In the genomic region with DNA sequence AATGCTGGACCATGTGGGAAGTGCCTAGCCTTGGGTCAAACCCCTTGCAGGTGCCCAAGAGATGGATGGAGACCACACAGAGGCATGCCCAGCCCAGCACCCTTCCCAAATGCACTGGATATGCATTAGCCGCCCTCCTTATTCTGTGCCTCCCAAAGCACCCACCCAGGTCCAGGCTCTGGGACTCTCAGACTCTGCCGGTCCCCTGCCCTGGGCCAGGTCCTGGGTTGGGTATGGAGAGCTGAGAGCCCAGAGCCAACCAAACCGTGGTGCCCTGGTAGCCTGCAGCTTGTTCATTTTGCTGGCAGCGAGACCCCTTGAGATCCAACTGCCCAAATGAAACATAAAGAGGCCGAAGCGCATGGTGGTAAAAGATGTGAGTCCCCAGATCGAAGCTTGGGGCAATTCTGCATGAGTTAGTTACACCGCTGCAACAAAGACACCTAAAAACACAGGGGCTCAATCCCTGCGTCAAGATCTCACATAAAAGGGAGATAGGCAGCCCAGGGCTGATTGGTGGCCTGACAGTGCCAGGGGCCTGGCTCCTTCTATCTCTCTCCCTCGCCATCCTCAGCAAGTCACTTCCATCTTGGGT, we compare ENCODE assay signal across 24 cellular contexts.
DNase-seq lines count a peak whose midpoint lies in the region; ATAC-seq, FAIRE-seq and TF ChIP-seq lines count a peak whose summit lies in the region.
"Had no signal": no experiment of that assay in that cellular context is flagged by ENCODE, and none has a peak within 500 bp of the region (broad histone marks: within the 10 kb centered on the region; RNA-seq: fewer than 3 reads in every experiment).

No MANE protein-coding gene starts in this region.

- H3K18ac ChIP-seq in trophoblast cell (ENCODE audit: low read length), result no peak overlapping the region

- H3K36me3 ChIP-seq in Panc1 (ENCODE audit: control insufficient read depth, insufficient read depth, low read length) (no peaks in the 10 kb centered on the region), trophoblast cell (ENCODE audit: control insufficient read depth in 1 of 2, insufficient read depth in 2 of 2, low read length in 2 of 2) (no peaks in the 10 kb centered on the region)

- H3K9me3 ChIP-seq in right cardiac atrium (ENCODE audit: control insufficient read depth, low read length) (no peaks in the 10 kb centered on the region), Panc1 (ENCODE audit: control insufficient read depth, insufficient read depth, low read depth, low read length) (peaks cover 15% of the 10 kb centered on the region; the same call in 1 of the 2 replicates), trophoblast cell (ENCODE audit: insufficient read depth, low read depth, low read length) (peaks cover 6% of the 10 kb centered on the region)
- H3K9me3 ChIP-seq: testis had no signal

- CTCF ChIA-PET in Panc1 (lab: Charles Lee), result no interaction called here

- no peak overlapping the region for H2BK120ac ChIP-seq in trophoblast cell (ENCODE audit: insufficient read depth, low read length, poor library complexity)

- H3K27me3 ChIP-seq in right cardiac atrium (ENCODE audit: control insufficient read depth, insufficient read depth) (no peaks in the 10 kb centered on the region), Panc1 (ENCODE audit: control insufficient read depth, insufficient read depth, low read length) (no peaks in the 10 kb centered on the region), trophoblast cell (ENCODE audit: insufficient read depth, low read length) (no peaks in the 10 kb centered on the region)
- H3K27me3 ChIP-seq: testis had no signal

- no peak overlapping the region for H2AK5ac ChIP-seq in trophoblast cell (ENCODE audit: low read length)

- POLR2A ChIA-PET in Panc1 (lab: Charles Lee), result no interaction called here

- 94% methylated on average over 10 of the region's 10 CpGs for WGBS in right cardiac atrium
- WGBS in trophoblast cell (ENCODE audit: extremely low coverage, insufficient coverage, insufficient read length), result no CpG with 5 or more reads among the region's 10 CpGs

- no peaks in the 10 kb centered on the region for H3K4me1 ChIP-seq in right cardiac atrium (ENCODE audit: control insufficient read depth, insufficient read depth, low read length)
- peaks cover 51% of the 10 kb centered on the region for H3K4me1 ChIP-seq in Panc1 (ENCODE audit: control insufficient read depth, insufficient read depth, low read length)
- H3K4me1 ChIP-seq in trophoblast cell (ENCODE audit: control insufficient read depth in 1 of 2, insufficient read depth in 2 of 2, low read length in 2 of 2), result no peaks in the 10 kb centered on the region
- H3K4me1 ChIP-seq: testis had no signal

- TF ChIP-seq CTCF in Panc1 (IDR thresholded peaks at IDR 0.05), result no peak

- intact Hi-C loops in cardiac septum (cut with DNase I) (no loop called here), right cardiac atrium (cut with DNase I) (no loop called here), Panc1 (cut with micrococcal nuclease; ENCODE audit: unreplicated experiment) (no loop called here)

- no peaks in the 10 kb centered on the region for H3K79me2 ChIP-seq in trophoblast cell (ENCODE audit: control insufficient read depth, insufficient read depth, low read length, poor library complexity)

- no peak overlapping the region for H3K27ac ChIP-seq in right cardiac atrium (ENCODE audit: low read length)
- H3K27ac ChIP-seq in Panc1 (ENCODE audit: low read length), result peak overlapping the region; percentile 12; the same call in 1 of the 2 replicates
- H3K27ac ChIP-seq in trophoblast cell (ENCODE audit: low read depth, low read length), result no peak overlapping the region
- H3K27ac ChIP-seq: RWPE1, SK-N-MC, testis had no signal

- H3K4me3 ChIP-seq in right cardiac atrium (ENCODE audit: low read length), result no peak overlapping the region
- no peak overlapping the region for H3K4me3 ChIP-seq in Panc1 (ENCODE audit: low read depth in 2 of 2, low read length in 2 of 2)
- H3K4me3 ChIP-seq in trophoblast cell (ENCODE audit: low read depth, low read length), result no peak overlapping the region
- H3K4me3 ChIP-seq: SK-N-MC, smooth muscle cell, testis had no signal

- no peak overlapping the region for H3K23ac ChIP-seq in trophoblast cell (ENCODE audit: low read length)

- H4K8ac ChIP-seq in trophoblast cell (ENCODE audit: low read depth, low read length), result no peak overlapping the region

- no peak for ATAC-seq in right cardiac atrium
- ATAC-seq in Panc1, result no peak
- ATAC-seq: activated CD4-positive, alpha-beta T cell treated with anti-CD3 and anti-CD28 coated beads for 36 hours; stimulated activated memory B cell treated with anti-CD40 and anti-IgM and Interleukin-4, amounts not matched to agents 10 μg/mL and 1 μg/mL and 100 μg/mL, for 72 hours had no signal

- H4K12ac ChIP-seq in trophoblast cell (ENCODE audit: low read depth, low read length), result no peak overlapping the region

- no peak overlapping the region for H2BK5ac ChIP-seq in trophoblast cell (ENCODE audit: low read depth, low read length, poor library complexity)

- no peak overlapping the region for H4K91ac ChIP-seq in trophoblast cell (ENCODE audit: low read depth, low read length)

- H3K4ac ChIP-seq in trophoblast cell (ENCODE audit: low read depth, low read length), result no peak overlapping the region

- no peak overlapping the region for H3K4me2 ChIP-seq in trophoblast cell (ENCODE audit: low read length)
- H3K4me2 ChIP-seq: smooth muscle cell had no signal

- in situ Hi-C loops in Panc1 (cut with HindIII; ENCODE audit: low pct_unique_long_range_greater_than_20kb, low sequenced_read_pairs), result no loop called here

- no peak overlapping the region for H2AFZ ChIP-seq in trophoblast cell (ENCODE audit: insufficient read depth, low read length, poor library complexity)

- BruUV-seq in Panc1 (replicated peaks; lab: Mats Ljungman, UMichigan), result no TSS peak

- H2BK12ac ChIP-seq in trophoblast cell (ENCODE audit: low read length), result no peak overlapping the region

- no peaks in the 10 kb centered on the region for H3K79me1 ChIP-seq in trophoblast cell (ENCODE audit: low read length)

- H3K9ac ChIP-seq in trophoblast cell (ENCODE audit: low read length), result no peak overlapping the region

- peak; percentile 31 for DNase-seq in cardiac septum (ENCODE audit: low spot score)
- no peak for DNase-seq in right cardiac atrium
- no peak for DNase-seq in Panc1 (ENCODE audit: low read depth, low spot score)
- DNase-seq in islet precursor cell, result peak; percentile 43
- peak; percentile 6 for DNase-seq in stimulated activated CD8-positive, alpha-beta memory T cell treated with anti-CD3 and anti-CD28 coated beads, Interleukin-4, amount 100 ng/mL, for 48 hours
- DNase-seq in HTR-8/SVneo (ENCODE audit: insufficient read length, low spot score), result no peak
- no peak for DNase-seq in trophoblast cell
- DNase-seq: activated CD4-positive, alpha-beta T cell treated with anti-CD3 and anti-CD28 coated beads for 36 hours; activated naive CD4-positive, alpha-beta T cell treated with Interleukin-2 at 50 U/mL for 16 hours; anterior cingulate cortex; EL; HCEC 1CT; kidney; NCI-H1048; NCI-H187 treated with DMSO at 0.1 percent for 48 hours; NCI-H2227 treated with DMSO at 0.1 percent for 48 hours; NCI-H69; T-helper 2 cell; testis had no signal

- H3K14ac ChIP-seq in trophoblast cell (ENCODE audit: low read length), result no peak overlapping the region

- FAIRE-seq in HTR-8/SVneo (lab: Jason Lieb, UNC), result no peak
- FAIRE-seq: GM19239, kidney had no signal

Comparison
In these comparisons a context has a peak if more than half of its experiments do, and no peak if none do; other contexts are left out.
1. DNase-seq: peak in cardiac septum (single experiment), islet precursor cell (single experiment) and stimulated activated CD8-positive, alpha-beta memory T cell treated with anti-CD3 and anti-CD28 coated beads, Interleukin-4, amount 100 ng/mL, for 48 hours (single experiment); none in right cardiac atrium (0 of 3), Panc1 (single experiment), HTR-8/SVneo (single experiment) and trophoblast cell (0 of 2).